ENCODE assay signal across 39 cellular contexts in the genomic region with DNA sequence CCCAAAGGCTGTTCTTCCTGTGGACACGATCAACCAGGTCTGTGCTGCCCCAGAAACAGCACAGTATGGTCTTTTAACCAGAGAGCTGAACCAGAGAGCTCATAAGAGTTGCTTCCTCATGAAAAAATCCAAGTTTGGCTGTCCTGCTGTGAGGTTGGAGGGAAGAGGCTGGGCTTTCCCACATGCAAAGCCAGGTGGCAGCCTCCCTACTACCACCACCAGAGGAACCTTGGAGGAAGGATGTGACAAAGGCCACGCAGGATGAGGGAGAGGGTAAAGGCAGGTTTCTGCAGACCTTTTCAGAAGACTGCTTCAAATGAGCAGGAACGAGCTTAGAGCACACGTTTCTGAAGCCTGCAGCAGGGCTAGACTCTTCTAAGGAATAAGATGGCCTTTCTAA. TPM values are rescaled to one million over a fixed set of nuclear protein-coding genes. Genes with fewer than 3 reads are reported as not detected.
"Had no signal": no experiment of that assay in that cellular context is flagged by ENCODE, and none has a peak within 500 bp of the region (broad histone marks: within the 10 kb centered on the region; RNA-seq: fewer than 3 reads in every experiment).

No MANE protein-coding gene starts in this region.

- H3K4me3 ChIP-seq: body of pancreas, breast epithelium, MG63, Peyer's patch, SJSA1 had no signal

- H3K27ac Mint-ChIP-seq: activated B cell treated with CpG ODN at 0.5 μM for 24 hours; activated CD4-positive, alpha-beta memory T cell treated with anti-CD3 and anti-CD28 coated beads for 36 hours; activated CD8-positive, alpha-beta memory T cell treated with anti-CD3 and anti-CD28 coated beads, Interleukin-2, amount 10 ng/mL, durations not matched to agents 7 days and 5 days; activated naive CD4-positive, alpha-beta T cell treated with anti-CD3 and anti-CD28 coated beads, Interleukin-2, amount 50 U/mL, for 24 hours; activated naive CD8-positive, alpha-beta T cell treated with anti-CD3 and anti-CD28 coated beads, Interleukin-2, amount 10 ng/mL, durations not matched to agents 7 days and 5 days; activated T-cell treated with anti-CD3 and anti-CD28 coated beads, Interleukin-2, amount 50 U/mL, for 72 hours; activated T-helper 17 cell treated with anti-CD3 and anti-CD28 coated beads, Interleukin-2, amount 50 U/mL, for 72 hours; T-helper 1 cell treated with Interleukin-12 subunit alpha and Interleukin-12 subunit beta and Interleukin-4 antibody, amounts not matched to agents 30 μg/mL and 1 μg/mL, for 36 hours; T-helper 2 cell treated with Interferon-gamma antibody and Interleukin-4, amounts not matched to agents 5 μg/mL and 100 μg/mL, for 36 hours had no signal

- H3K27ac ChIP-seq: body of pancreas, breast epithelium, Peyer's patch, SJSA1 had no signal

- H3K9me3 ChIP-seq: body of pancreas, breast epithelium, MG63, Peyer's patch, SJSA1, SK-N-SH had no signal

- DNase-seq: activated B cell treated with CpG ODN at 0.5 μM for 24 hours; activated CD4-positive, alpha-beta memory T cell treated with anti-CD3 and anti-CD28 coated beads for 36 hours; activated CD4-positive, alpha-beta T cell treated with anti-CD3 and anti-CD28 coated beads for 4 hours; activated CD4-positive, alpha-beta T cell treated with anti-CD3 and anti-CD28 coated beads, Interleukin-2, amount 50 U/mL, for 1 hour; activated CD4-positive, CD25-positive, alpha-beta regulatory T cell treated with anti-CD3 and anti-CD28 coated beads, Interleukin-2, amount 50 U/mL, for 72 hours; activated CD8-positive, alpha-beta memory T cell treated with anti-CD3 and anti-CD28 coated beads for 24 hours; activated CD8-positive, alpha-beta memory T cell treated with anti-CD3 and anti-CD28 coated beads, Interleukin-2, amount 10 ng/mL, durations not matched to agents 7 days and 5 days; activated effector memory CD4-positive, alpha-beta T cell treated with anti-CD3 and anti-CD28 coated beads, Interleukin-2, amount 50 U/mL, for 16 hours; activated naive CD4-positive, alpha-beta T cell; activated naive CD8-positive, alpha-beta T cell treated with anti-CD3 and anti-CD28 coated beads, Interleukin-2, amount 10 ng/mL, durations not matched to agents 7 days and 5 days; activated T-cell treated with anti-CD3 and anti-CD28 coated beads, Interleukin-2, amount 50 U/mL, for 1 hour; activated T-cell treated with anti-CD3 and anti-CD28 coated beads, Interleukin-2, amount 50 U/mL, for 72 hours; amygdala; body of pancreas; caudate nucleus; cerebellar nuclear complex; Kasumi-1; KG1; MG63; NCI-H1048; NCI-H1105 treated with DMSO at 0.1 percent for 48 hours; NCI-H1436; NCI-H1694; NCI-H1930; NCI-H2081 treated with DMSO at 0.1 percent for 48 hours; NCI-H345; NCI-H524 treated with DMSO at 0.1 percent for 48 hours; NK-92 treated with Interleukin-12 subunit alpha and Interleukin-12 subunit beta, amount 100 ng/mL, for 24 hours; PC-3; Peyer's patch; RPMI8226; SHP77 treated with DMSO at 0.1 percent for 48 hours; SK-N-SH had no signal

- H3K36me3 ChIP-seq: breast epithelium, MG63, Peyer's patch, SJSA1 had no signal

- H3K9ac ChIP-seq: SK-N-SH had no signal

- H3K9me2 ChIP-seq: SK-N-SH had no signal

- H3K4me1 ChIP-seq: body of pancreas, breast epithelium, Peyer's patch, SJSA1 had no signal

- H3K9me3 Mint-ChIP-seq: activated B cell treated with CpG ODN at 0.5 μM for 24 hours; activated CD4-positive, alpha-beta memory T cell treated with anti-CD3 and anti-CD28 coated beads for 36 hours; activated naive CD4-positive, alpha-beta T cell treated with anti-CD3 and anti-CD28 coated beads, Interleukin-2, amount 50 U/mL, for 24 hours; activated naive CD8-positive, alpha-beta T cell treated with anti-CD3 and anti-CD28 coated beads, Interleukin-2, amount 10 ng/mL, durations not matched to agents 7 days and 5 days; activated T-cell treated with anti-CD3 and anti-CD28 coated beads, Interleukin-2, amount 50 U/mL, for 72 hours; activated T-helper 17 cell treated with anti-CD3 and anti-CD28 coated beads, Interleukin-2, amount 50 U/mL, for 72 hours; T-helper 1 cell treated with Interleukin-12 subunit alpha and Interleukin-12 subunit beta and Interleukin-4 antibody, amounts not matched to agents 30 μg/mL and 1 μg/mL, for 36 hours; T-helper 2 cell treated with Interferon-gamma antibody and Interleukin-4, amounts not matched to agents 5 μg/mL and 100 μg/mL, for 36 hours had no signal

- ATAC-seq: activated CD8-positive, alpha-beta memory T cell treated with anti-CD3 and anti-CD28 coated beads, Interleukin-2, amount 10 ng/mL, durations not matched to agents 7 days and 5 days; activated T-cell treated with anti-CD3 and anti-CD28 coated beads, Interleukin-2, amount 50 U/mL, for 72 hours; activated T-helper 17 cell treated with anti-CD3 and anti-CD28 coated beads, Interleukin-2, amount 50 U/mL, for 72 hours; body of pancreas; PC-3 had no signal

- H3K4me3 Mint-ChIP-seq: activated B cell treated with CpG ODN at 0.5 μM for 24 hours; activated CD4-positive, alpha-beta memory T cell treated with anti-CD3 and anti-CD28 coated beads for 36 hours; activated CD8-positive, alpha-beta memory T cell treated with anti-CD3 and anti-CD28 coated beads, Interleukin-2, amount 10 ng/mL, durations not matched to agents 7 days and 5 days; activated naive CD4-positive, alpha-beta T cell treated with anti-CD3 and anti-CD28 coated beads, Interleukin-2, amount 50 U/mL, for 24 hours; activated naive CD8-positive, alpha-beta T cell treated with anti-CD3 and anti-CD28 coated beads, Interleukin-2, amount 10 ng/mL, durations not matched to agents 7 days and 5 days; activated T-cell treated with anti-CD3 and anti-CD28 coated beads, Interleukin-2, amount 50 U/mL, for 72 hours; activated T-helper 17 cell treated with anti-CD3 and anti-CD28 coated beads, Interleukin-2, amount 50 U/mL, for 72 hours; T-helper 1 cell treated with Interleukin-12 subunit alpha and Interleukin-12 subunit beta and Interleukin-4 antibody, amounts not matched to agents 30 μg/mL and 1 μg/mL, for 36 hours; T-helper 2 cell treated with Interferon-gamma antibody and Interleukin-4, amounts not matched to agents 5 μg/mL and 100 μg/mL, for 36 hours had no signal

- H3K4me2 ChIP-seq: SK-N-SH had no signal

- H3K36me3 Mint-ChIP-seq: activated CD4-positive, alpha-beta memory T cell treated with anti-CD3 and anti-CD28 coated beads for 36 hours; activated CD8-positive, alpha-beta memory T cell treated with anti-CD3 and anti-CD28 coated beads, Interleukin-2, amount 10 ng/mL, durations not matched to agents 7 days and 5 days; activated naive CD4-positive, alpha-beta T cell treated with anti-CD3 and anti-CD28 coated beads, Interleukin-2, amount 50 U/mL, for 24 hours; activated naive CD8-positive, alpha-beta T cell treated with anti-CD3 and anti-CD28 coated beads, Interleukin-2, amount 10 ng/mL, durations not matched to agents 7 days and 5 days had no signal

- H3K4me1 Mint-ChIP-seq: activated B cell treated with CpG ODN at 0.5 μM for 24 hours; activated CD8-positive, alpha-beta memory T cell treated with anti-CD3 and anti-CD28 coated beads, Interleukin-2, amount 10 ng/mL, durations not matched to agents 7 days and 5 days; activated naive CD4-positive, alpha-beta T cell treated with anti-CD3 and anti-CD28 coated beads, Interleukin-2, amount 50 U/mL, for 24 hours; activated naive CD8-positive, alpha-beta T cell treated with anti-CD3 and anti-CD28 coated beads, Interleukin-2, amount 10 ng/mL, durations not matched to agents 7 days and 5 days; activated T-helper 17 cell treated with anti-CD3 and anti-CD28 coated beads, Interleukin-2, amount 50 U/mL, for 72 hours had no signal

- H3K27me3 ChIP-seq: body of pancreas, breast epithelium, Peyer's patch, SJSA1 had no signal

- H3K27me3 Mint-ChIP-seq: activated T-helper 17 cell treated with anti-CD3 and anti-CD28 coated beads, Interleukin-2, amount 50 U/mL, for 72 hours had no signal

RNA-seq across cellular contexts. Expression of a gene that starts 27.1 kb away (rescaled TPM):
- total RNA-seq: activated naive CD8-positive, alpha-beta T cell treated with anti-CD3 and anti-CD28 coated beads, Interleukin-2, amount 10 ng/mL, durations not matched to agents 7 days and 5 days had no signal
